Comparison of ENCODE assay signal across 1 cellular context in the genomic region with DNA sequence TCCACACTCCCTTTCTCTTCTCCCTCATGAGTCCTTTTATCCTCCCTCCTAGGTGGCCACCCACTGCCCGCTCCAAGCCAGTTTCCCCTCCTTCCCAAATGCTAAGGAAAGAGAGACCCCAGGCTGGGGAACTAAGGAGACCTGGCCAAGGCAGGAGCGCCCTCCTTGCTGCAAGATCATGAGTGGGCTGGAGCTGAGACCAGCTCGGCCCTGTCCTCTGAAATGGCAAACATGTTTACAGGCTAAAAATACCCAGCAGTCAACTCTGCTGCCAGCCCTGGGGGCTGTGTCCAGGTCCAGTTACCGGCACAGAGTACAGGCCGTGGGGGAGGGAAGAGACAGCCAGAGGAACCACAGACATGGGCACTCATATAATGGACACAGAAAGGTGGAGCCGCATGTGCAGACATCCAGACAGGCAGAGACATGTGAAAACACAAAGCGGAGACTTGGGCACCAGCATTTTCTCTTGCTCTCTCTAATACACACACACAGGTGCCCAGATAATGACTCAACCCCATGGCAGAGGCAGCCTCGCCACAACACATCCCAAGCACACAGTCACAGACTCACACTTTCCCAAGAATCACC.
TF ChIP-seq lines count a peak whose summit lies in the region.

No MANE protein-coding gene starts in this region.

TF ChIP-seq in HepG2, 621 proteins besides CTCF, POLR2A, EP300 and RAD21 (continued from another document and continues in another):
- TF ChIP-seq LCORL (IDR thresholded peaks at IDR 0.05), result no peak
- TF ChIP-seq LCORL (CRISPR knock-in tag; IDR thresholded peaks at IDR 0.05), result peak; percentile 89
- TF ChIP-seq ZBTB39 (CRISPR knock-in tag; IDR thresholded peaks at IDR 0.05), result no peak
- TF ChIP-seq ARID4A (CRISPR knock-in tag; IDR thresholded peaks at IDR 0.05; ENCODE audit: borderline replicate concordance), result peak; percentile 62; the same call in 1 of the 2 replicates
- no peak for TF ChIP-seq ZNF329 (CRISPR knock-in tag; IDR thresholded peaks at IDR 0.05; ENCODE audit: low read depth)
- TF ChIP-seq HNF4A (CRISPR knock-in tag; IDR thresholded peaks at IDR 0.05), result peak; percentile 83
- no peak for TF ChIP-seq ZNF678 (CRISPR knock-in tag; IDR thresholded peaks at IDR 0.05)
- TF ChIP-seq ZFY (CRISPR knock-in tag; IDR thresholded peaks at IDR 0.05), result no peak
- TF ChIP-seq SIN3A (IDR thresholded peaks at IDR 0.05; ENCODE audit: borderline replicate concordance, low read depth, low read length), result peak; percentile 71; the same call in 1 of the 2 replicates
- TF ChIP-seq GMEB2 (CRISPR knock-in tag; IDR thresholded peaks at IDR 0.05; ENCODE audit: low read depth), result no peak
- 0 out of 2 replicates have a peak, but pooled peaks have one; percentile 51 for TF ChIP-seq HMGXB3 (CRISPR knock-in tag; IDR thresholded peaks at IDR 0.05; ENCODE audit: borderline replicate concordance)
- TF ChIP-seq TEAD3 (CRISPR knock-in tag; optimal IDR thresholded peaks at IDR 0.05; ENCODE audit: borderline replicate concordance), result peak; percentile 42
- no peak for TF ChIP-seq CSRNP1 (CRISPR knock-in tag; IDR thresholded peaks at IDR 0.05)
- TF ChIP-seq AGO1 (IDR thresholded peaks at IDR 0.05; ENCODE audit: low read depth, low read length, poor library complexity, severe bottlenecking), result no peak
- TF ChIP-seq IRF9 (CRISPR knock-in tag; IDR thresholded peaks at IDR 0.05; ENCODE audit: borderline replicate concordance), result no peak
- TF ChIP-seq ZNF556 (CRISPR knock-in tag; IDR thresholded peaks at IDR 0.05; ENCODE audit: borderline replicate concordance), result peak; percentile 64; the same call in 1 of the 2 replicates
- TF ChIP-seq MIXL1 (CRISPR knock-in tag; IDR thresholded peaks at IDR 0.05), result no peak
- TF ChIP-seq HMG20A (CRISPR knock-in tag; IDR thresholded peaks at IDR 0.05; ENCODE audit: borderline replicate concordance), result peak; percentile 32; the same call in 1 of the 2 replicates
- TF ChIP-seq ZNF761 (CRISPR knock-in tag; conservative IDR thresholded peaks at IDR 0.05), result 0 out of 2 replicates have a peak, but pooled peaks have one; percentile 21
- TF ChIP-seq TARDBP (CRISPR knock-in tag; IDR thresholded peaks at IDR 0.05), result peak; percentile 59; the same call in 1 of the 2 replicates
- peak; percentile 46 for TF ChIP-seq SPEN (CRISPR knock-in tag; IDR thresholded peaks at IDR 0.05; ENCODE audit: low read depth)
- no peak for TF ChIP-seq SMC3 (IDR thresholded peaks at IDR 0.05; ENCODE audit: low read length)
- TF ChIP-seq SIX1 (CRISPR knock-in tag; IDR thresholded peaks at IDR 0.05; ENCODE audit: borderline replicate concordance), result peak; percentile 50; the same call in 1 of the 2 replicates
- TF ChIP-seq, protein P1, sequence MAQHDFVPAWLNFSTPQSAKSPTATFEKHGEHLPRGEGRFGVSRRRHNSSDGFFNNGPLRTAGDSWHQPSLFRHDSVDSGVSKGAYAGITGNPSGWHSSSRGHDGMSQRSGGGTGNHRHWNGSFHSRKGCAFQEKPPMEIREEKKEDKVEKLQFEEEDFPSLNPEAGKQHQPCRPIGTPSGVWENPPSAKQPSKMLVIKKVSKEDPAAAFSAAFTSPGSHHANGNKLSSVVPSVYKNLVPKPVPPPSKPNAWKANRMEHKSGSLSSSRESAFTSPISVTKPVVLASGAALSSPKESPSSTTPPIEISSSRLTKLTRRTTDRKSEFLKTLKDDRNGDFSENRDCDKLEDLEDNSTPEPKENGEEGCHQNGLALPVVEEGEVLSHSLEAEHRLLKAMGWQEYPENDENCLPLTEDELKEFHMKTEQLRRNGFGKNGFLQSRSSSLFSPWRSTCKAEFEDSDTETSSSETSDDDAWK (CRISPR knock-in tag; IDR thresholded peaks at IDR 0.05), result no peak
- TF ChIP-seq, protein P2, sequence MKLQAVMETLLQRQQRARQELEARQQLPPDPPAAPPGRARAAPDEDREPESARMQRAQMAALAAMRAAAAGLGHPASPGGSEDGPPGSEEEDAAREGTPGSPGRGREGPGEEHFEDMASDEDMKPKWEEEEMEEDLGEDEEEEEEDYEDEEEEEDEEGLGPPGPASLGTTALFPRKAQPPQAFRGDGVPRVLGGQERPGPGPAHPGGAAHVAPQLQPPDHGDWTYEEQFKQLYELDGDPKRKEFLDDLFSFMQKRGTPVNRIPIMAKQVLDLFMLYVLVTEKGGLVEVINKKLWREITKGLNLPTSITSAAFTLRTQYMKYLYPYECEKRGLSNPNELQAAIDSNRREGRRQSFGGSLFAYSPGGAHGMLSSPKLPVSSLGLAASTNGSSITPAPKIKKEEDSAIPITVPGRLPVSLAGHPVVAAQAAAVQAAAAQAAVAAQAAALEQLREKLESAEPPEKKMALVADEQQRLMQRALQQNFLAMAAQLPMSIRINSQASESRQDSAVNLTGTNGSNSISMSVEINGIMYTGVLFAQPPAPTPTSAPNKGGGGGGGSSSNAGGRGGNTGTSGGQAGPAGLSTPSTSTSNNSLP (IDR thresholded peaks at IDR 0.05; ENCODE audit: low read depth, low read length), result no peak
- 0 out of 2 replicates have a peak, but pooled peaks have one; percentile 67 for TF ChIP-seq ZBTB3 (CRISPR knock-in tag; IDR thresholded peaks at IDR 0.05; ENCODE audit: borderline replicate concordance, low read depth)
- peak; percentile 71; the same call in 1 of the 2 replicates for TF ChIP-seq HNRNPL (IDR thresholded peaks at IDR 0.05; ENCODE audit: low read depth, low read length)
- no peak for TF ChIP-seq TCF7 (IDR thresholded peaks at IDR 0.05; ENCODE audit: low read depth)
- peak; percentile 58; the same call in 1 of the 2 replicates for TF ChIP-seq MTA1 (CRISPR knock-in tag; IDR thresholded peaks at IDR 0.05; ENCODE audit: borderline replicate concordance)
- TF ChIP-seq MYNN (CRISPR knock-in tag; IDR thresholded peaks at IDR 0.05; ENCODE audit: low read depth), result no peak
- no peak for TF ChIP-seq ZNF274 (CRISPR knock-in tag; IDR thresholded peaks at IDR 0.05)
- peak; percentile 47; the same call in 1 of the 2 replicates for TF ChIP-seq SIN3B (IDR thresholded peaks at IDR 0.05; ENCODE audit: low read length)
